1 cellular context compared by ENCODE assay signal in genomic region chr7:101122933-101123702, GRCh38.
A peak's percentile ranks its signal among the peaks of the same experiment; 100 is the strongest.
TF ChIP-seq lines count a peak whose summit lies in the region.

No MANE protein-coding gene starts in this region.

TF ChIP-seq in HepG2, 621 proteins besides CTCF, POLR2A, EP300 and RAD21 (continues in another document):
- no peak for TF ChIP-seq SMARCE1 (IDR thresholded peaks at IDR 0.05; ENCODE audit: borderline replicate concordance)
- TF ChIP-seq KLF15 (CRISPR knock-in tag; IDR thresholded peaks at IDR 0.05; ENCODE audit: borderline replicate concordance) = no peak; the same call in 1 of the 2 replicates
- TF ChIP-seq, protein P1, sequence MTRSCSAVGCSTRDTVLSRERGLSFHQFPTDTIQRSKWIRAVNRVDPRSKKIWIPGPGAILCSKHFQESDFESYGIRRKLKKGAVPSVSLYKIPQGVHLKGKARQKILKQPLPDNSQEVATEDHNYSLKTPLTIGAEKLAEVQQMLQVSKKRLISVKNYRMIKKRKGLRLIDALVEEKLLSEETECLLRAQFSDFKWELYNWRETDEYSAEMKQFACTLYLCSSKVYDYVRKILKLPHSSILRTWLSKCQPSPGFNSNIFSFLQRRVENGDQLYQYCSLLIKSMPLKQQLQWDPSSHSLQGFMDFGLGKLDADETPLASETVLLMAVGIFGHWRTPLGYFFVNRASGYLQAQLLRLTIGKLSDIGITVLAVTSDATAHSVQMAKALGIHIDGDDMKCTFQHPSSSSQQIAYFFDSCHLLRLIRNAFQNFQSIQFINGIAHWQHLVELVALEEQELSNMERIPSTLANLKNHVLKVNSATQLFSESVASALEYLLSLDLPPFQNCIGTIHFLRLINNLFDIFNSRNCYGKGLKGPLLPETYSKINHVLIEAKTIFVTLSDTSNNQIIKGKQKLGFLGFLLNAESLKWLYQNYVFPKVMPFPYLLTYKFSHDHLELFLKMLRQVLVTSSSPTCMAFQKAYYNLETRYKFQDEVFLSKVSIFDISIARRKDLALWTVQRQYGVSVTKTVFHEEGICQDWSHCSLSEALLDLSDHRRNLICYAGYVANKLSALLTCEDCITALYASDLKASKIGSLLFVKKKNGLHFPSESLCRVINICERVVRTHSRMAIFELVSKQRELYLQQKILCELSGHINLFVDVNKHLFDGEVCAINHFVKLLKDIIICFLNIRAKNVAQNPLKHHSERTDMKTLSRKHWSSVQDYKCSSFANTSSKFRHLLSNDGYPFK (CRISPR knock-in tag; IDR thresholded peaks at IDR 0.05; ENCODE audit: borderline replicate concordance) = no peak
- no peak for TF ChIP-seq ONECUT2 (CRISPR knock-in tag; IDR thresholded peaks at IDR 0.05)
- no peak for TF ChIP-seq PHF8 (CRISPR knock-in tag; IDR thresholded peaks at IDR 0.05)
- TF ChIP-seq ZZZ3 (CRISPR knock-in tag; IDR thresholded peaks at IDR 0.05; ENCODE audit: borderline replicate concordance) = no peak
- no peak for TF ChIP-seq GZF1 (CRISPR knock-in tag; IDR thresholded peaks at IDR 0.05)
- TF ChIP-seq TEAD3 (CRISPR knock-in tag; optimal IDR thresholded peaks at IDR 0.05; ENCODE audit: borderline replicate concordance) = peak; percentile 81
- no peak for TF ChIP-seq ELK4 (CRISPR knock-in tag; IDR thresholded peaks at IDR 0.05; ENCODE audit: borderline replicate concordance)
- TF ChIP-seq ZFY (CRISPR knock-in tag; IDR thresholded peaks at IDR 0.05) = peak; percentile 28; the same call in 1 of the 2 replicates
- no peak for TF ChIP-seq WIZ (CRISPR knock-in tag; IDR thresholded peaks at IDR 0.05)
- TF ChIP-seq BRCA1 (CRISPR knock-in tag; IDR thresholded peaks at IDR 0.05) = 0 out of 2 replicates have a peak, but pooled peaks have one; percentile 70
- TF ChIP-seq ZNF570 (CRISPR knock-in tag; IDR thresholded peaks at IDR 0.05; ENCODE audit: borderline replicate concordance) = no peak
- TF ChIP-seq EHMT2 (IDR thresholded peaks at IDR 0.05; ENCODE audit: borderline replicate concordance, low read depth, low read length) = no peak
- no peak; the same call in 1 of the 2 replicates for TF ChIP-seq TARDBP (CRISPR knock-in tag; IDR thresholded peaks at IDR 0.05)
- TF ChIP-seq ZBTB44 (CRISPR knock-in tag; IDR thresholded peaks at IDR 0.05) = no peak
- TF ChIP-seq HOXA5 (CRISPR knock-in tag; IDR thresholded peaks at IDR 0.05) = no peak
- no peak for TF ChIP-seq MTF2 (CRISPR knock-in tag; IDR thresholded peaks at IDR 0.05; ENCODE audit: borderline replicate concordance)
- no peak for TF ChIP-seq ZNF44 (CRISPR knock-in tag; IDR thresholded peaks at IDR 0.05)
- TF ChIP-seq JUN (CRISPR knock-in tag; IDR thresholded peaks at IDR 0.05) = no peak
- TF ChIP-seq DNMT1 (CRISPR knock-in tag; IDR thresholded peaks at IDR 0.05) = no peak
- TF ChIP-seq TFDP1 (CRISPR knock-in tag; IDR thresholded peaks at IDR 0.05; ENCODE audit: borderline replicate concordance) = no peak
- no peak for TF ChIP-seq MEF2D (CRISPR knock-in tag; IDR thresholded peaks at IDR 0.05)
- peak; percentile 22; the same call in 1 of the 2 replicates for TF ChIP-seq ZNF605 (CRISPR knock-in tag; IDR thresholded peaks at IDR 0.05)
- TF ChIP-seq SALL2 (CRISPR knock-in tag; IDR thresholded peaks at IDR 0.05) = 0 out of 2 replicates have a peak, but pooled peaks have one; percentile 28
- peak; percentile 89; the same call in 1 of the 2 replicates for TF ChIP-seq ESRRA (CRISPR knock-in tag; IDR thresholded peaks at IDR 0.05; ENCODE audit: low read depth)
- TF ChIP-seq, protein P2, sequence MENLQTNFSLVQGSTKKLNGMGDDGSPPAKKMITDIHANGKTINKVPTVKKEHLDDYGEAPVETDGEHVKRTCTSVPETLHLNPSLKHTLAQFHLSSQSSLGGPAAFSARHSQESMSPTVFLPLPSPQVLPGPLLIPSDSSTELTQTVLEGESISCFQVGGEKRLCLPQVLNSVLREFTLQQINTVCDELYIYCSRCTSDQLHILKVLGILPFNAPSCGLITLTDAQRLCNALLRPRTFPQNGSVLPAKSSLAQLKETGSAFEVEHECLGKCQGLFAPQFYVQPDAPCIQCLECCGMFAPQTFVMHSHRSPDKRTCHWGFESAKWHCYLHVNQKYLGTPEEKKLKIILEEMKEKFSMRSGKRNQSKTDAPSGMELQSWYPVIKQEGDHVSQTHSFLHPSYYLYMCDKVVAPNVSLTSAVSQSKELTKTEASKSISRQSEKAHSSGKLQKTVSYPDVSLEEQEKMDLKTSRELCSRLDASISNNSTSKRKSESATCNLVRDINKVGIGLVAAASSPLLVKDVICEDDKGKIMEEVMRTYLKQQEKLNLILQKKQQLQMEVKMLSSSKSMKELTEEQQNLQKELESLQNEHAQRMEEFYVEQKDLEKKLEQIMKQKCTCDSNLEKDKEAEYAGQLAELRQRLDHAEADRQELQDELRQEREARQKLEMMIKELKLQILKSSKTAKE (CRISPR knock-in tag; IDR thresholded peaks at IDR 0.05; ENCODE audit: borderline replicate concordance) = peak; percentile 80
- no peak for TF ChIP-seq TGIF2 (CRISPR knock-in tag; IDR thresholded peaks at IDR 0.05)
- TF ChIP-seq TOE1 (CRISPR knock-in tag; IDR thresholded peaks at IDR 0.05) = no peak
- no peak for TF ChIP-seq ZBTB42 (CRISPR knock-in tag; IDR thresholded peaks at IDR 0.05)
- no peak for TF ChIP-seq AKAP8 (CRISPR knock-in tag; IDR thresholded peaks at IDR 0.05)
- TF ChIP-seq PHF20 (CRISPR knock-in tag; IDR thresholded peaks at IDR 0.05) = no peak
- TF ChIP-seq GTF3A (CRISPR knock-in tag; conservative IDR thresholded peaks at IDR 0.05) = no peak
- TF ChIP-seq ZNF260 (CRISPR knock-in tag; IDR thresholded peaks at IDR 0.05; ENCODE audit: borderline replicate concordance, low read depth) = no peak
- TF ChIP-seq, protein P3, sequence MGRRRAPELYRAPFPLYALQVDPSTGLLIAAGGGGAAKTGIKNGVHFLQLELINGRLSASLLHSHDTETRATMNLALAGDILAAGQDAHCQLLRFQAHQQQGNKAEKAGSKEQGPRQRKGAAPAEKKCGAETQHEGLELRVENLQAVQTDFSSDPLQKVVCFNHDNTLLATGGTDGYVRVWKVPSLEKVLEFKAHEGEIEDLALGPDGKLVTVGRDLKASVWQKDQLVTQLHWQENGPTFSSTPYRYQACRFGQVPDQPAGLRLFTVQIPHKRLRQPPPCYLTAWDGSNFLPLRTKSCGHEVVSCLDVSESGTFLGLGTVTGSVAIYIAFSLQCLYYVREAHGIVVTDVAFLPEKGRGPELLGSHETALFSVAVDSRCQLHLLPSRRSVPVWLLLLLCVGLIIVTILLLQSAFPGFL (CRISPR knock-in tag; IDR thresholded peaks at IDR 0.05) = no peak
- TF ChIP-seq ZNF414 (CRISPR knock-in tag; IDR thresholded peaks at IDR 0.05) = peak; percentile 60; the same call in 1 of the 2 replicates
- no peak for TF ChIP-seq IKZF1 (IDR thresholded peaks at IDR 0.05)
- no peak for TF ChIP-seq DMTF1 (CRISPR knock-in tag; IDR thresholded peaks at IDR 0.05)
- TF ChIP-seq KDM1A (CRISPR knock-in tag; IDR thresholded peaks at IDR 0.05) = peak; percentile 19; the same call in 1 of the 2 replicates
- TF ChIP-seq NAIF1 (CRISPR knock-in tag; IDR thresholded peaks at IDR 0.05; ENCODE audit: borderline replicate concordance) = no peak
- TF ChIP-seq FOXO1 (CRISPR knock-in tag; IDR thresholded peaks at IDR 0.05) = no peak; the same call in 1 of the 2 replicates
- no peak; the same call in 1 of the 2 replicates for TF ChIP-seq NR2C2 (CRISPR knock-in tag; IDR thresholded peaks at IDR 0.05; ENCODE audit: borderline replicate concordance)
- TF ChIP-seq, protein P4, sequence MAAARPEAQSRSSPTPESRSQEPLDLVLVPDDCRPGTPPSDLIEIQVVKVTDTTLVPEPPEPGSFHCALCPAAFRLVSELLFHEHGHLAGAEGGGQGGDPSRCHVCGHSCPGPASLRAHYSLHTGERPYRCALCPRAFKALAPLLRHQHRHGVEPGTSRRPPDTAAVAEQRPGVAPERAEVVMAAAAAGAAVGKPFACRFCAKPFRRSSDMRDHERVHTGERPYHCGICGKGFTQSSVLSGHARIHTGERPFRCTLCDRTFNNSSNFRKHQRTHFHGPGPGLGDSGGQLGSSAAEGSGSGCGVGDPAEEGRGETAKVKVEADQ (CRISPR knock-in tag; IDR thresholded peaks at IDR 0.05; ENCODE audit: borderline replicate concordance) = no peak
- no peak for TF ChIP-seq ZNF816 (CRISPR knock-in tag; IDR thresholded peaks at IDR 0.05; ENCODE audit: borderline replicate concordance)
- no peak for TF ChIP-seq ZSCAN12 (CRISPR knock-in tag; IDR thresholded peaks at IDR 0.05)
- TF ChIP-seq RCOR2 (CRISPR knock-in tag; IDR thresholded peaks at IDR 0.05) = 0 out of 2 replicates have a peak, but pooled peaks have one; percentile 51
- no peak for TF ChIP-seq ZNF577 (CRISPR knock-in tag; IDR thresholded peaks at IDR 0.05; ENCODE audit: borderline replicate concordance, low read depth)
- TF ChIP-seq ZNF850 (CRISPR knock-in tag; conservative IDR thresholded peaks at IDR 0.05) = no peak
- TF ChIP-seq, protein P5, sequence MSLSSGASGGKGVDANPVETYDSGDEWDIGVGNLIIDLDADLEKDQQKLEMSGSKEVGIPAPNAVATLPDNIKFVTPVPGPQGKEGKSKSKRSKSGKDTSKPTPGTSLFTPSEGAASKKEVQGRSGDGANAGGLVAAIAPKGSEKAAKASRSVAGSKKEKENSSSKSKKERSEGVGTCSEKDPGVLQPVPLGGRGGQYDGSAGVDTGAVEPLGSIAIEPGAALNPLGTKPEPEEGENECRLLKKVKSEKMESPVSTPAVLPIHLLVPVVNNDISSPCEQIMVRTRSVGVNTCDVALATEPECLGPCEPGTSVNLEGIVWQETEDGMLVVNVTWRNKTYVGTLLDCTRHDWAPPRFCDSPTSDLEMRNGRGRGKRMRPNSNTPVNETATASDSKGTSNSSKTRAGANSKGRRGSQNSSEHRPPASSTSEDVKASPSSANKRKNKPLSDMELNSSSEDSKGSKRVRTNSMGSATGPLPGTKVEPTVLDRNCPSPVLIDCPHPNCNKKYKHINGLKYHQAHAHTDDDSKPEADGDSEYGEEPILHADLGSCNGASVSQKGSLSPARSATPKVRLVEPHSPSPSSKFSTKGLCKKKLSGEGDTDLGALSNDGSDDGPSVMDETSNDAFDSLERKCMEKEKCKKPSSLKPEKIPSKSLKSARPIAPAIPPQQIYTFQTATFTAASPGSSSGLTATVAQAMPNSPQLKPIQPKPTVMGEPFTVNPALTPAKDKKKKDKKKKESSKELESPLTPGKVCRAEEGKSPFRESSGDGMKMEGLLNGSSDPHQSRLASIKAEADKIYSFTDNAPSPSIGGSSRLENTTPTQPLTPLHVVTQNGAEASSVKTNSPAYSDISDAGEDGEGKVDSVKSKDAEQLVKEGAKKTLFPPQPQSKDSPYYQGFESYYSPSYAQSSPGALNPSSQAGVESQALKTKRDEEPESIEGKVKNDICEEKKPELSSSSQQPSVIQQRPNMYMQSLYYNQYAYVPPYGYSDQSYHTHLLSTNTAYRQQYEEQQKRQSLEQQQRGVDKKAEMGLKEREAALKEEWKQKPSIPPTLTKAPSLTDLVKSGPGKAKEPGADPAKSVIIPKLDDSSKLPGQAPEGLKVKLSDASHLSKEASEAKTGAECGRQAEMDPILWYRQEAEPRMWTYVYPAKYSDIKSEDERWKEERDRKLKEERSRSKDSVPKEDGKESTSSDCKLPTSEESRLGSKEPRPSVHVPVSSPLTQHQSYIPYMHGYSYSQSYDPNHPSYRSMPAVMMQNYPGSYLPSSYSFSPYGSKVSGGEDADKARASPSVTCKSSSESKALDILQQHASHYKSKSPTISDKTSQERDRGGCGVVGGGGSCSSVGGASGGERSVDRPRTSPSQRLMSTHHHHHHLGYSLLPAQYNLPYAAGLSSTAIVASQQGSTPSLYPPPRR (CRISPR knock-in tag; IDR thresholded peaks at IDR 0.05; ENCODE audit: borderline replicate concordance) = no peak
